30 cellular contexts compared by ENCODE assay signal in genomic region chr2:189249171-189249570, GRCh38.
DNase-seq lines count a peak whose midpoint lies in the region; TF ChIP-seq lines count a peak whose summit lies in the region.
"Had no signal": no experiment of that assay in that cellular context is flagged by ENCODE, and none has a peak within 500 bp of the region (broad histone marks: within the 10 kb centered on the region; RNA-seq: fewer than 3 reads in every experiment).

No MANE protein-coding gene starts in this region.

- no peaks in the 10 kb centered on the region for H3K9me3 Mint-ChIP-seq in MCF 10A (ENCODE audit: unreplicated experiment)

- no peaks in the 10 kb centered on the region for H3K9me3 ChIP-seq in breast epithelium
- H3K9me3 ChIP-seq: gastroesophageal sphincter, HAP-1, SJSA1, suprapubic skin had no signal

- H3K4me1 Mint-ChIP-seq in MCF 10A (ENCODE audit: insufficient read depth, unreplicated experiment), result peaks cover 16% of the 10 kb centered on the region
- H3K4me1 Mint-ChIP-seq: activated CD4-positive, alpha-beta T cell treated with anti-CD3 and anti-CD28 coated beads, Interleukin-2, amount 10 ng/mL, durations not matched to agents 24 days and 14 days; activated CD8-positive, alpha-beta memory T cell treated with anti-CD3 and anti-CD28 coated beads, Interleukin-2, amount 10 ng/mL, durations not matched to agents 7 days and 5 days; central memory CD8-positive, alpha-beta T cell; immature natural killer cell; naive thymus-derived CD4-positive, alpha-beta T cell; stimulated activated memory B cell treated with anti-CD40 and anti-IgM and Interleukin-4, amounts not matched to agents 10 μg/mL and 1 μg/mL and 100 μg/mL, for 72 hours had no signal

- no peaks in the 10 kb centered on the region for H3K36me3 Mint-ChIP-seq in MCF 10A (ENCODE audit: insufficient read depth, unreplicated experiment)
- H3K36me3 Mint-ChIP-seq: activated CD8-positive, alpha-beta memory T cell treated with anti-CD3 and anti-CD28 coated beads, Interleukin-2, amount 10 ng/mL, durations not matched to agents 7 days and 5 days; stimulated activated memory B cell treated with anti-CD40 and anti-IgM and Interleukin-4, amounts not matched to agents 10 μg/mL and 1 μg/mL and 100 μg/mL, for 72 hours had no signal

- no peak overlapping the region for H3K27ac Mint-ChIP-seq in MCF 10A (ENCODE audit: low read depth, unreplicated experiment)
- H3K27ac Mint-ChIP-seq: activated CD4-positive, alpha-beta T cell treated with anti-CD3 and anti-CD28 coated beads, Interleukin-2, amount 10 ng/mL, durations not matched to agents 24 days and 14 days; activated CD8-positive, alpha-beta memory T cell treated with anti-CD3 and anti-CD28 coated beads, Interleukin-2, amount 10 ng/mL, durations not matched to agents 7 days and 5 days; activated T-cell treated with anti-CD3 and anti-CD28 coated beads, Interleukin-2, amount 50 U/mL, for 72 hours; immature natural killer cell; naive thymus-derived CD4-positive, alpha-beta T cell; stimulated activated memory B cell treated with anti-CD40 and anti-IgM and Interleukin-4, amounts not matched to agents 10 μg/mL and 1 μg/mL and 100 μg/mL, for 72 hours; T-helper 1 cell treated with Interleukin-12 subunit alpha and Interleukin-12 subunit beta and Interleukin-4 antibody, amounts not matched to agents 30 μg/mL and 1 μg/mL, for 36 hours had no signal

- CTCF ChIA-PET in MCF 10A (lab: Yijun Ruan, JAX), result interaction anchor here (0.6 to 1.1 kb wide), 2 partner anchors 15 to 113 kb away, joined by 3 read pairs; no protein-coding TSS in a partner anchor

- TF ChIP-seq POLR2A in breast epithelium (IDR thresholded peaks at IDR 0.05), result no peak

- H3K27me3 Mint-ChIP-seq in MCF 10A (ENCODE audit: insufficient read depth, unreplicated experiment), result no peaks in the 10 kb centered on the region
- H3K27me3 Mint-ChIP-seq: activated CD4-positive, alpha-beta T cell treated with anti-CD3 and anti-CD28 coated beads, Interleukin-2, amount 10 ng/mL, durations not matched to agents 24 days and 14 days; activated CD8-positive, alpha-beta memory T cell treated with anti-CD3 and anti-CD28 coated beads, Interleukin-2, amount 10 ng/mL, durations not matched to agents 7 days and 5 days; central memory CD8-positive, alpha-beta T cell; naive thymus-derived CD4-positive, alpha-beta T cell; stimulated activated memory B cell treated with anti-CD40 and anti-IgM and Interleukin-4, amounts not matched to agents 10 μg/mL and 1 μg/mL and 100 μg/mL, for 72 hours had no signal

- H3K27me3 ChIP-seq in breast epithelium, result no peaks in the 10 kb centered on the region
- H3K27me3 ChIP-seq: gastroesophageal sphincter, SJSA1, spleen, suprapubic skin had no signal

- H3K27ac ChIP-seq in breast epithelium, result no peak overlapping the region
- H3K27ac ChIP-seq: gastroesophageal sphincter, SJSA1, spleen, suprapubic skin had no signal

- TF ChIP-seq CTCF in MCF 10A (IDR thresholded peaks at IDR 0.05; ENCODE audit: unreplicated experiment) (no peak), breast epithelium (IDR thresholded peaks at IDR 0.05) (no peak), fibroblast of mammary gland (conservative IDR thresholded peaks at IDR 0.05; ENCODE audit: control insufficient read depth, insufficient read depth, low read depth, low read length) (no peak)

- H3K36me3 ChIP-seq in breast epithelium, result no peaks in the 10 kb centered on the region
- H3K36me3 ChIP-seq: gastroesophageal sphincter, HAP-1, SJSA1, spleen, suprapubic skin had no signal

- DNase-seq in MCF 10A (ENCODE audit: unreplicated experiment), result peak; percentile 26
- no peak for DNase-seq in breast epithelium (ENCODE audit: low spot score in 2 of 2)
- DNase-seq in amniotic stem cell (lab: John Stamatoyannopoulos, UW), result peak; percentile 3
- peak; percentile 81 for DNase-seq in fibroblast of mammary gland (ENCODE audit: low read depth)
- no peak for DNase-seq in D341Med (ENCODE audit: low spot score)
- DNase-seq in NCI-H526 (lab: John Stamatoyannopoulos, UW), result no peak
- DNase-seq in NCI-H2107 (lab: John Stamatoyannopoulos, UW), result no peak
- DNase-seq in cerebellar cortex (ENCODE audit: low spot score), result no peak
- DNase-seq: activated CD4-positive, alpha-beta T cell treated with anti-CD3 and anti-CD28 coated beads, Interleukin-2, amount 10 ng/mL, durations not matched to agents 24 days and 14 days; activated CD8-positive, alpha-beta memory T cell treated with anti-CD3 and anti-CD28 coated beads, Interleukin-2, amount 10 ng/mL, durations not matched to agents 7 days and 5 days; activated naive CD4-positive, alpha-beta T cell treated with Interleukin-2 at 50 U/mL for 16 hours; activated T-cell treated with anti-CD3 and anti-CD28 coated beads, Interleukin-2, amount 50 U/mL, for 72 hours; DND-41; hippocampal formation; immature natural killer cell; naive thymus-derived CD4-positive, alpha-beta T cell; NCI-H1092 treated with DMSO at 0.1 percent for 48 hours; NCI-H510A; NK-92 treated with Interleukin-12 subunit alpha and Interleukin-12 subunit beta, amount 100 ng/mL, for 24 hours; nucleus accumbens; retina; spleen; stimulated activated CD4-positive, alpha-beta T cell treated with anti-CD3 and anti-CD28 coated beads, Interleukin-4, amount 100 ng/mL, for 1 hour had no signal

- POLR2A ChIA-PET in MCF 10A (lab: Yijun Ruan, JAX), result interaction anchor here (0.6 kb wide), 1 partner anchor 1448 kb away, joined by 3 read pairs; no protein-coding TSS in a partner anchor

- H3K4me1 ChIP-seq in breast epithelium, result no peaks in the 10 kb centered on the region
- H3K4me1 ChIP-seq: HAP-1, spleen had no signal

- no TSS peak for BruUV-seq in MCF 10A (replicated peaks; lab: Mats Ljungman, UMichigan)

- intact Hi-C loops in MCF 10A (cut with micrococcal nuclease), result no loop called here
- intact Hi-C loops in breast epithelium (cut with DNase I; ENCODE audit: low total_unique reads), result no loop called here

- H3K4me3 ChIP-seq in breast epithelium (no peak overlapping the region), fibroblast of mammary gland (ENCODE audit: control insufficient read depth, low read depth, low read length) (no peak overlapping the region)
- H3K4me3 ChIP-seq: gastroesophageal sphincter, HAP-1, SJSA1, spleen, suprapubic skin had no signal

- no peak overlapping the region for H3K4me3 Mint-ChIP-seq in MCF 10A (ENCODE audit: unreplicated experiment)
- H3K4me3 Mint-ChIP-seq: activated CD4-positive, alpha-beta T cell treated with anti-CD3 and anti-CD28 coated beads, Interleukin-2, amount 10 ng/mL, durations not matched to agents 24 days and 14 days; activated CD8-positive, alpha-beta memory T cell treated with anti-CD3 and anti-CD28 coated beads, Interleukin-2, amount 10 ng/mL, durations not matched to agents 7 days and 5 days; activated T-cell treated with anti-CD3 and anti-CD28 coated beads, Interleukin-2, amount 50 U/mL, for 72 hours; central memory CD8-positive, alpha-beta T cell; immature natural killer cell; naive thymus-derived CD4-positive, alpha-beta T cell; stimulated activated memory B cell treated with anti-CD40 and anti-IgM and Interleukin-4, amounts not matched to agents 10 μg/mL and 1 μg/mL and 100 μg/mL, for 72 hours; T-helper 1 cell treated with Interleukin-12 subunit alpha and Interleukin-12 subunit beta and Interleukin-4 antibody, amounts not matched to agents 30 μg/mL and 1 μg/mL, for 36 hours had no signal

Comparison
In these comparisons a context has a peak if more than half of its experiments do, and no peak if none do; other contexts are left out.
1. DNase-seq: peak in MCF 10A (single experiment), amniotic stem cell (single experiment) and fibroblast of mammary gland (single experiment); none in breast epithelium (0 of 2), D341Med (single experiment), NCI-H526 (0 of 2), NCI-H2107 (single experiment) and cerebellar cortex (single experiment).